In the genomic region with DNA sequence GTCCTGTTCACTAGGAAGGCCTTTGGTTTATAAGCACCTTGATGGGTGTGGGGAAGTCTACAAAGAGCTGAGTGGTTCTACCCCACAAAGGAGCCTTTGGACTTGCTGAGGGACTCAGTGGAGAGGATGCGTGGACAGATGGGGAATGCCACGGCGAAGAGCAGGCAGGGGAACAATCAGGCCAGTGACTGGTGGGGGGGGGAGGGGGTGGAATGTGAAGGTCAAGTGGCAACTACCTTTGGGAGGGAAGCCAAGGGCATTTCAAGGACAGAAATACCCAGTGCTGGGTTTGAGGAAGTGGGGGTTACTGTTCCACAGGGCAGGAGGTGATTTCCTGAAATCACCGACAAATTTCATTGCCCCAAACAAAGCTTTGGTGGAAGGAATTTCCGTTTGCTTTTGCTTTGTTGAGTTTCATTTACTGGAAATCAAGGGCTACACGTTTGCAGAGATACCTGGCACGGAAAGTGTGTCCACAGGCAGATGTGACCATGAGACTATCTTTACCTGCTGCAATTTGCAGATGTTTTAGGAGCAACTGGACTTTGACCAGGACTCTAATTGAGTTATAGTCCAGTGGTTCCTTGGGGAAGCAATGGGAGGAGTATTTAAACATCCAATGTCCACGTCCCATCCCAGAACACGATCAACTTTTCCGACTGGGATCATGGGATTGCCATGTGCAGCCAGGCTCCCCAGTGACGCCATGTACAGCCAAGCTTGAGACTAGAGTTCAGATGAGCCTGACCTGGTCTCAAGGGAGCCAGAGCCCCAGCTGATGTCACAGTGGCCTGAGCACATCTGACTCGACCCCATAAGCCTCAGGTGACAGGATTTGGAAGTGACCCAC, we compare ENCODE assay signal across 18 cellular contexts. TPM values are rescaled to one million over a fixed set of nuclear protein-coding genes. Genes with fewer than 3 reads are reported as not detected.
DNase-seq lines count a peak whose midpoint lies in the region; ATAC-seq and TF ChIP-seq lines count a peak whose summit lies in the region.
"Had no signal": no experiment of that assay in that cellular context is flagged by ENCODE, and none has a peak within 500 bp of the region (broad histone marks: within the 10 kb centered on the region; RNA-seq: fewer than 3 reads in every experiment).

No MANE protein-coding gene starts in this region.

- intact Hi-C loops in CD14-positive monocyte (cut with micrococcal nuclease) (no loop called here), body of pancreas (cut with DNase I) (no loop called here)

- no peak for DNase-seq in CD14-positive monocyte (ENCODE audit: low spot score)
- DNase-seq in body of pancreas: no peak
- no peak for DNase-seq in foreskin keratinocyte
- no peak for DNase-seq in mesenteric fat pad (ENCODE audit: low spot score)
- DNase-seq in stimulated activated CD4-positive, alpha-beta T cell treated with anti-CD3 and anti-CD28 coated beads, Interleukin-12 subunit alpha, Interleukin-12 subunit beta, amount 100 ng/mL, for 4 hours: no peak
- DNase-seq: activated CD4-positive, alpha-beta T cell treated with anti-CD3 and anti-CD28 coated beads, Interleukin-2, amount 50 U/mL, for 4 hours; effector memory CD8-positive, alpha-beta T cell; lower lobe of right lung; naive thymus-derived CD8-positive, alpha-beta T cell; NCI-H1417; NCI-H2171; stimulated activated naive CD4-positive, alpha-beta T cell treated with Interleukin-2 at 50 U/mL for 16 hours had no signal

- peak overlapping the region in 1 of 4 donors; percentile 21 for H3K27ac ChIP-seq in body of pancreas
- H3K27ac ChIP-seq in foreskin keratinocyte: peak overlapping the region; percentile 88
- H3K27ac ChIP-seq in skin epidermis: peak overlapping the region in 11 of 21 experiments; percentile 0 to 70 (median 50)
- H3K27ac ChIP-seq: lower lobe of right lung had no signal

- peaks cover 2% of the 10 kb centered on the region for H3K4me1 ChIP-seq in body of pancreas
- peaks cover 9% of the 10 kb centered on the region for H3K4me1 ChIP-seq in foreskin keratinocyte

- peaks cover 0 to 3% (median 2%) of the 10 kb centered on the region in 3 donors for H3K27me3 Mint-ChIP-seq in CD14-positive monocyte (ENCODE audit: low read depth in 3 of 3)

- peaks cover 40 to 61% of the 10 kb centered on the region in 2 donors for H3K36me3 Mint-ChIP-seq in CD14-positive monocyte
- H3K36me3 Mint-ChIP-seq: activated naive CD4-positive, alpha-beta T cell treated with anti-CD3 and anti-CD28 coated beads, Interleukin-2, amount 50 U/mL, for 72 hours; naive thymus-derived CD8-positive, alpha-beta T cell had no signal

- no peak overlapping the region for H3K4me3 Mint-ChIP-seq in CD14-positive monocyte
- H3K4me3 Mint-ChIP-seq: effector memory CD8-positive, alpha-beta T cell; naive thymus-derived CD8-positive, alpha-beta T cell had no signal

- TF ChIP-seq CTCF in CD14-positive monocyte (IDR thresholded peaks at IDR 0.05) (no peak), body of pancreas (IDR thresholded peaks at IDR 0.05) (no peak), foreskin keratinocyte (conservative IDR thresholded peaks at IDR 0.05) (no peak)

- 64 to 67% methylated on average over 12 of the region's 12 CpGs for WGBS in body of pancreas, 2 donors

- H3K27me3 ChIP-seq in body of pancreas (no peaks in the 10 kb centered on the region), foreskin keratinocyte (no peaks in the 10 kb centered on the region)

- H3K9me3 Mint-ChIP-seq in CD14-positive monocyte: no peaks in the 10 kb centered on the region
- H3K9me3 Mint-ChIP-seq: activated naive CD4-positive, alpha-beta T cell treated with anti-CD3 and anti-CD28 coated beads, Interleukin-2, amount 50 U/mL, for 72 hours; effector memory CD8-positive, alpha-beta T cell; naive thymus-derived CD8-positive, alpha-beta T cell had no signal

- peaks cover 0 to 3% of the 10 kb centered on the region in 2 donors for H3K36me3 ChIP-seq in body of pancreas (replicated peaks in 1 of 2; ENCODE audit: insufficient read depth in 1 of 2, low read depth in 2 of 2)

- H3K9me3 ChIP-seq in body of pancreas: no peaks in the 10 kb centered on the region
- H3K9me3 ChIP-seq: lower lobe of right lung had no signal

- peaks cover 78% of the 10 kb centered on the region for H3K4me1 Mint-ChIP-seq in CD14-positive monocyte

- TF ChIP-seq POLR2A in body of pancreas (IDR thresholded peaks at IDR 0.05): no peak

- peak overlapping the region in 6 of 7 donors; percentile 21 to 81 (median 68) for H3K27ac Mint-ChIP-seq in CD14-positive monocyte
- H3K27ac Mint-ChIP-seq: activated naive CD4-positive, alpha-beta T cell treated with anti-CD3 and anti-CD28 coated beads, Interleukin-2, amount 50 U/mL, for 72 hours; effector memory CD8-positive, alpha-beta T cell had no signal

- ATAC-seq in body of pancreas: peak; percentile 23
- no peak for ATAC-seq in foreskin keratinocyte
- ATAC-seq in GM21576 (IDR thresholded peaks at IDR 0.05; ENCODE audit: unreplicated experiment): no peak
- no peak for ATAC-seq in GM21390 (IDR thresholded peaks at IDR 0.05; ENCODE audit: unreplicated experiment)
- ATAC-seq: activated naive CD4-positive, alpha-beta T cell treated with anti-CD3 and anti-CD28 coated beads, Interleukin-2, amount 50 U/mL, for 72 hours; effector memory CD8-positive, alpha-beta T cell; naive thymus-derived CD8-positive, alpha-beta T cell had no signal

- H3K4me3 ChIP-seq in body of pancreas (no peak overlapping the region), skin epidermis (no peak overlapping the region)
- H3K4me3 ChIP-seq: lower lobe of right lung had no signal

RNA-seq across cellular contexts. Expression of gene CST3, which starts 8.0 kb away (rescaled TPM):
- 1,000 to 10,000 TPM; 2,657 to 3,222 TPM for polyA plus RNA-seq in CD14-positive monocyte
- total RNA-seq in body of pancreas: 100 to 1,000 TPM; 491 to 654 TPM
- total RNA-seq in foreskin keratinocyte: 203 and 226 TPM in 2 replicates
- 356 and 360 TPM in 2 replicates for polyA plus RNA-seq in foreskin keratinocyte
- 1,237 TPM for total RNA-seq in mesenteric fat pad

RNA-seq across cellular contexts. Expression of gene CST9, which starts 24.1 kb away (rescaled TPM):
- polyA plus RNA-seq in CD14-positive monocyte: under 1 TPM in 1 of 2 donors, not detected in 1; 0.13 TPM
- total RNA-seq in body of pancreas: 1 to 10 TPM in 1 of 2 donors, not detected in 1; 3.6 TPM
- not detected in 2 replicates for total RNA-seq in foreskin keratinocyte
- not detected in 2 replicates for polyA plus RNA-seq in foreskin keratinocyte
- not detected for total RNA-seq in mesenteric fat pad
- total RNA-seq: activated naive CD4-positive, alpha-beta T cell treated with anti-CD3 and anti-CD28 coated beads, Interleukin-2, amount 50 U/mL, for 72 hours; lower lobe of right lung; naive thymus-derived CD8-positive, alpha-beta T cell; pulmonary artery endothelial cell; RPMI7951 had no signal
- polyA plus RNA-seq: naive thymus-derived CD8-positive, alpha-beta T cell had no signal

RNA-seq across cellular contexts. Expression of gene CST4, which starts 59.1 kb away (rescaled TPM):
- not detected for polyA plus RNA-seq in CD14-positive monocyte
- not detected for total RNA-seq in body of pancreas
- not detected in 2 replicates for total RNA-seq in foreskin keratinocyte
- polyA plus RNA-seq in foreskin keratinocyte: not detected in 2 replicates
- total RNA-seq in mesenteric fat pad: not detected
- total RNA-seq: activated naive CD4-positive, alpha-beta T cell treated with anti-CD3 and anti-CD28 coated beads, Interleukin-2, amount 50 U/mL, for 72 hours; lower lobe of right lung; naive thymus-derived CD8-positive, alpha-beta T cell; pulmonary artery endothelial cell; RPMI7951 had no signal
- polyA plus RNA-seq: naive thymus-derived CD8-positive, alpha-beta T cell had no signal
